In the genomic region with DNA sequence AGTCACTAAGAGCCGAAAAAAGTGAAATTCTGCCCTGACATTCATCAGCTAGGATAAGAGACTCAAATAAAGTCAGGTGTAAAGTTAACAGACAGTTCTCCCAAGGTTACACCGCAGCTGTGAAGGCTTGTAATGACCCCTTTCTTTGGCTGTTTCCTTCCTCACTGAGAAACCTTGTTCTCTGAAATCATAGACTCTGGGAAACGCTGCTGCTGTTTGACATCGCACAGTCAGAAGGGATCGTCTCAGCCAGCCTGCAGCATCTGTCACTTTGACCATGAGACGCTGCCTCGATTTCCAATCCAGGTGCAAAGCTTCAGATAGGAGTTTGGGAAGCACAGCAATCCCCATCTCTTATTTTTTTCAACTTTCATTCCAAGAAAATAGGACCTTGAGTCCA, we compare ENCODE assay signal across 8 cellular contexts. TPM values are rescaled to one million over a fixed set of nuclear protein-coding genes. Genes with fewer than 3 reads are reported as not detected.
DNase-seq lines count a peak whose midpoint lies in the region; ATAC-seq and TF ChIP-seq lines count a peak whose summit lies in the region.

No MANE protein-coding gene starts in this region.

- H3K9me3 Mint-ChIP-seq in chondrocyte (ENCODE audit: low read depth) (no peaks in the 10 kb centered on the region), natural killer cell (no peaks in the 10 kb centered on the region)

- peak overlapping the region in 10 of 11 experiments; percentile 65 to 82 (median 74); a peak in 19 of 22 replicates for H3K27ac ChIP-seq in BLaER1 treated with 17β-estradiol and CSF1 and Interleukin-3, amounts not matched to agents 10 nM and 100 nM
- peak overlapping the region; percentile 73 for H3K27ac ChIP-seq in KMS-11

- H3K27ac Mint-ChIP-seq in chondrocyte (ENCODE audit: unreplicated experiment) (peak overlapping the region; percentile 75), natural killer cell (peak overlapping the region in 1 of 2 donors; percentile 87)

- H4K20me1 ChIP-seq in BLaER1 treated with 17β-estradiol and CSF1 and Interleukin-3, amounts not matched to agents 10 nM and 100 nM: peaks cover 0 to 9% (median 0%) of the 10 kb centered on the region in 11 experiments; a peak in 7 of 22 replicates
- no peaks in the 10 kb centered on the region for H4K20me1 ChIP-seq in KMS-11 (ENCODE audit: insufficient read depth)

- intact Hi-C loops in natural killer cell (cut with micrococcal nuclease): no loop called here

- H3K4me3 Mint-ChIP-seq in chondrocyte (ENCODE audit: unreplicated experiment) (peak overlapping the region; percentile 84), natural killer cell (peak overlapping the region; percentile 89)

- H3K9me3 ChIP-seq in BLaER1 treated with 17β-estradiol and CSF1 and Interleukin-3, amounts not matched to agents 10 nM and 100 nM (replicated peaks in 1 of 11): no peaks in the 10 kb centered on the region

- peak overlapping the region; percentile 66 to 88 (median 78) for H3K4me3 ChIP-seq in BLaER1 treated with 17β-estradiol and CSF1 and Interleukin-3, amounts not matched to agents 10 nM and 100 nM
- H3K4me3 ChIP-seq in KMS-11 (IDR thresholded peaks at IDR 0.05; ENCODE audit: insufficient read depth, low read depth, low read length): no peak overlapping the region

- H3K9ac ChIP-seq in BLaER1 treated with 17β-estradiol and CSF1 and Interleukin-3, amounts not matched to agents 10 nM and 100 nM: peak overlapping the region; percentile 66 to 84 (median 82)
- H3K9ac ChIP-seq in KMS-11: peak overlapping the region; percentile 85

- no peaks in the 10 kb centered on the region for H3K27me3 Mint-ChIP-seq in chondrocyte (ENCODE audit: low read depth)
- H3K27me3 Mint-ChIP-seq in natural killer cell (ENCODE audit: low read depth in 2 of 2): no peaks in the 10 kb centered on the region

- no peak for ATAC-seq in natural killer cell
- ATAC-seq in GM21619 (IDR thresholded peaks at IDR 0.05; ENCODE audit: unreplicated experiment): no peak
- no peak for ATAC-seq in HG03565 (IDR thresholded peaks at IDR 0.05; ENCODE audit: unreplicated experiment)
- ATAC-seq in GM19351 (IDR thresholded peaks at IDR 0.05; ENCODE audit: unreplicated experiment): no peak

- no peaks in the 10 kb centered on the region for H3K27me3 ChIP-seq in BLaER1 treated with 17β-estradiol and CSF1 and Interleukin-3, amounts not matched to agents 10 nM and 100 nM
- no peaks in the 10 kb centered on the region for H3K27me3 ChIP-seq in KMS-11 (ENCODE audit: insufficient read depth, low read depth)

- H3K4me1 Mint-ChIP-seq in chondrocyte (ENCODE audit: low read depth): peaks cover 21% of the 10 kb centered on the region
- H3K4me1 Mint-ChIP-seq in natural killer cell: peaks cover 17 to 35% of the 10 kb centered on the region in 2 donors

- H3K4me2 ChIP-seq in BLaER1 treated with 17β-estradiol and CSF1 and Interleukin-3, amounts not matched to agents 10 nM and 100 nM: peak overlapping the region; percentile 80 to 99 (median 94)
- peak overlapping the region; percentile 100 for H3K4me2 ChIP-seq in KMS-11

- peak overlapping the region; percentile 89 for H2AFZ ChIP-seq in KMS-11 (ENCODE audit: low read depth)

- H3K36me3 ChIP-seq in BLaER1 treated with 17β-estradiol and CSF1 and Interleukin-3, amounts not matched to agents 10 nM and 100 nM: peaks cover 0 to 10% (median 0%) of the 10 kb centered on the region in 11 experiments; a peak in 7 of 22 replicates
- H3K36me3 ChIP-seq in KMS-11 (ENCODE audit: insufficient read depth): no peaks in the 10 kb centered on the region

- H3K36me3 Mint-ChIP-seq in chondrocyte (ENCODE audit: low read depth) (no peaks in the 10 kb centered on the region), natural killer cell (no peaks in the 10 kb centered on the region)

- peaks cover 37 to 68% (median 55%) of the 10 kb centered on the region in 10 experiments for H3K4me1 ChIP-seq in BLaER1 treated with 17β-estradiol and CSF1 and Interleukin-3, amounts not matched to agents 10 nM and 100 nM
- H3K4me1 ChIP-seq in KMS-11 (ENCODE audit: low read depth, poor library complexity, severe bottlenecking): peaks cover 52% of the 10 kb centered on the region

- DNase-seq in chondrocyte (ENCODE audit: low spot score): no peak
- DNase-seq in natural killer cell: no peak
- no peak for DNase-seq in activated gamma-delta T cell treated with Interleukin-2 at 50 U/mL for 16 hours

- TF ChIP-seq CTCF in KMS-11 (conservative IDR thresholded peaks at IDR 0.05; ENCODE audit: low read depth, low read length) (no peak), chondrocyte (IDR thresholded peaks at IDR 0.05) (no peak), natural killer cell (IDR thresholded peaks at IDR 0.05) (no peak)

- H3K79me2 ChIP-seq in KMS-11 (ENCODE audit: insufficient read depth, low read depth): peaks cover 26% of the 10 kb centered on the region

RNA-seq across cellular contexts. Expression of gene BCAT2, which starts 0.7 kb away (rescaled TPM):
- 30.9 to 42.2 TPM (median 41.4 TPM) in 3 replicates for total RNA-seq in chondrocyte
- total RNA-seq in natural killer cell: 10 to 100 TPM; 11.4 to 14.5 (median 12.1) TPM

RNA-seq across cellular contexts. Expression of gene HSD17B14, which starts 26.1 kb away (rescaled TPM):
- total RNA-seq in chondrocyte (11.4 to 13.6 TPM (median 13.5 TPM) in 3 replicates), natural killer cell (under 1 TPM in 1 of 3 donors, not detected in 2; 0.75 TPM)

RNA-seq across cellular contexts. Expression of gene FGF21, which starts 54.8 kb away (rescaled TPM):
- total RNA-seq in chondrocyte: not detected in 3 replicates
- not detected for total RNA-seq in natural killer cell

RNA-seq across cellular contexts. Expression of gene FUT1, which starts 57.7 kb away (rescaled TPM):
- 0.44 to 0.52 TPM in 2 of 3 replicates, not detected in the other for total RNA-seq in chondrocyte
- total RNA-seq in natural killer cell: under 1 TPM in 1 of 3 donors, not detected in 2; 0.18 TPM

RNA-seq across cellular contexts. Expression of gene PLEKHA4, which starts 58.3 kb away (rescaled TPM):
- total RNA-seq in chondrocyte (16.8 to 34.3 TPM (median 19.6 TPM) in 3 replicates), natural killer cell (1 to 10 TPM; 2.5 to 6.5 (median 5.2) TPM)
